Comparison of ENCODE assay signal across 8 cellular contexts in genomic region chr2:239303711-239304532, GRCh38.
DNase-seq lines count a peak whose midpoint lies in the region; ATAC-seq and TF ChIP-seq lines count a peak whose summit lies in the region.

No MANE protein-coding gene starts in this region.

- H4K20me1 ChIP-seq in BLaER1 treated with 17β-estradiol and CSF1 and Interleukin-3, amounts not matched to agents 10 nM and 100 nM: peaks cover 51 to 100% (median 95%) of the 10 kb centered on the region in 11 experiments

- TF ChIP-seq CTCF in mucosa of descending colon (IDR thresholded peaks at IDR 0.05): no peak

- ATAC-seq in GM19043 (IDR thresholded peaks at IDR 0.05; ENCODE audit: low read depth, unreplicated experiment) (peak; percentile 49), mucosa of descending colon (peak; percentile 66), HG02870 (IDR thresholded peaks at IDR 0.05; ENCODE audit: unreplicated experiment) (no peak)

- DNase-seq in NCI-H146 (lab: John Stamatoyannopoulos, UW): peak; percentile 61
- DNase-seq in mucosa of descending colon: peak in 2 of 3 donors; percentile 46 to 52
- no peak for DNase-seq in GDM1 (lab: John Stamatoyannopoulos, UW)
- DNase-seq in NCI-H2107 (lab: John Stamatoyannopoulos, UW): no peak
- no peak for DNase-seq in NCI-H1048 (lab: John Stamatoyannopoulos, UW)

- intact Hi-C loops in mucosa of descending colon (cut with DNase I, micrococcal nuclease): no loop called here

- H3K4me3 ChIP-seq in BLaER1 treated with 17β-estradiol and CSF1 and Interleukin-3, amounts not matched to agents 10 nM and 100 nM: no peak overlapping the region; a peak in 1 of 20 replicates
- no peak overlapping the region for H3K4me3 ChIP-seq in mucosa of descending colon

- peak overlapping the region; percentile 18 to 75 (median 56); a peak in 18 of 22 replicates for H3K9ac ChIP-seq in BLaER1 treated with 17β-estradiol and CSF1 and Interleukin-3, amounts not matched to agents 10 nM and 100 nM

- peaks cover 0 to 3% (median 0%) of the 10 kb centered on the region in 11 experiments; a peak in 1 of 22 replicates for H3K27me3 ChIP-seq in BLaER1 treated with 17β-estradiol and CSF1 and Interleukin-3, amounts not matched to agents 10 nM and 100 nM

- H3K36me3 ChIP-seq in BLaER1 treated with 17β-estradiol and CSF1 and Interleukin-3, amounts not matched to agents 10 nM and 100 nM: no peaks in the 10 kb centered on the region
- H3K36me3 ChIP-seq in mucosa of descending colon (ENCODE audit: low read depth): no peaks in the 10 kb centered on the region

- peak overlapping the region in 10 of 11 experiments; percentile 14 to 77 (median 62); a peak in 16 of 22 replicates for H3K27ac ChIP-seq in BLaER1 treated with 17β-estradiol and CSF1 and Interleukin-3, amounts not matched to agents 10 nM and 100 nM

- peak overlapping the region; percentile 78 to 97 (median 85) for H3K4me2 ChIP-seq in BLaER1 treated with 17β-estradiol and CSF1 and Interleukin-3, amounts not matched to agents 10 nM and 100 nM

- no peaks in the 10 kb centered on the region for H3K9me3 ChIP-seq in BLaER1 treated with 17β-estradiol and CSF1 and Interleukin-3, amounts not matched to agents 10 nM and 100 nM (replicated peaks in 1 of 11)
- H3K9me3 ChIP-seq in mucosa of descending colon: no peaks in the 10 kb centered on the region

- H3K4me1 ChIP-seq in BLaER1 treated with 17β-estradiol and CSF1 and Interleukin-3, amounts not matched to agents 10 nM and 100 nM: peaks cover 62 to 100% (median 100%) of the 10 kb centered on the region in 10 experiments
- H3K4me1 ChIP-seq in mucosa of descending colon (ENCODE audit: low read depth): peaks cover 23% of the 10 kb centered on the region

Comparison
In these comparisons a context has a peak if more than half of its experiments do, and no peak if none do; other contexts are left out.
1. DNase-seq: peak in NCI-H146 (single experiment) and mucosa of descending colon (2 of 3); none in GDM1 (single experiment), NCI-H2107 (single experiment) and NCI-H1048 (single experiment).